18 cellular contexts compared by ENCODE assay signal in genomic region chr1:245043617-245043952, GRCh38.
DNase-seq lines count a peak whose midpoint lies in the region; ATAC-seq and TF ChIP-seq lines count a peak whose summit lies in the region.
"Had no signal": no experiment of that assay in that cellular context is flagged by ENCODE, and none has a peak within 500 bp of the region (broad histone marks: within the 10 kb centered on the region; RNA-seq: fewer than 3 reads in every experiment).

No MANE protein-coding gene starts in this region.

- no peak for TF ChIP-seq POLR2A in breast epithelium (IDR thresholded peaks at IDR 0.05)

- H3K4me3 ChIP-seq in cardiac muscle cell (no peak overlapping the region), right cardiac atrium (ENCODE audit: low read length) (no peak overlapping the region), breast epithelium (no peak overlapping the region)
- H3K4me3 ChIP-seq: GM23248, Peyer's patch, SJSA1 had no signal

- ATAC-seq in right cardiac atrium: peak in 1 of 2 donors; percentile 40
- ATAC-seq in HG03442 (IDR thresholded peaks at IDR 0.05; ENCODE audit: unreplicated experiment): no peak

- H3K4me1 ChIP-seq in cardiac muscle cell (ENCODE audit: low read depth) (peaks cover 33% of the 10 kb centered on the region), right cardiac atrium (ENCODE audit: control insufficient read depth, insufficient read depth, low read length) (no peaks in the 10 kb centered on the region), breast epithelium (no peaks in the 10 kb centered on the region)

- 65% methylated on average over 6 of the region's 6 CpGs for WGBS in right cardiac atrium

- H3K9me3 ChIP-seq in cardiac muscle cell (ENCODE audit: low read depth): no peaks in the 10 kb centered on the region
- no peaks in the 10 kb centered on the region for H3K9me3 ChIP-seq in right cardiac atrium (ENCODE audit: control insufficient read depth, low read length)
- no peaks in the 10 kb centered on the region for H3K9me3 ChIP-seq in breast epithelium
- H3K9me3 ChIP-seq: Peyer's patch, SJSA1 had no signal

- intact Hi-C loops in right cardiac atrium (cut with DNase I): loop anchor here (5.0 to 10.0 kb wide), 7 partner anchors 69 to 439 kb away; partner anchors contain the start of genes HNRNPU (in 2 of the 4) and COX20 (in 1 of the 4)
- intact Hi-C loops in breast epithelium (cut with DNase I; ENCODE audit: low total_unique reads): no loop called here

- no peaks in the 10 kb centered on the region for H3K27me3 ChIP-seq in cardiac muscle cell
- no peaks in the 10 kb centered on the region for H3K27me3 ChIP-seq in right cardiac atrium (ENCODE audit: control insufficient read depth, insufficient read depth)
- no peaks in the 10 kb centered on the region for H3K27me3 ChIP-seq in breast epithelium
- H3K27me3 ChIP-seq: Peyer's patch, SJSA1 had no signal

- H3K36me3 ChIP-seq in cardiac muscle cell: no peaks in the 10 kb centered on the region
- no peaks in the 10 kb centered on the region for H3K36me3 ChIP-seq in breast epithelium
- H3K36me3 ChIP-seq: Peyer's patch, SJSA1 had no signal

- no peak for TF ChIP-seq CTCF in VCaP (conservative IDR thresholded peaks at IDR 0.05)
- no peak for TF ChIP-seq CTCF in cardiac muscle cell (IDR thresholded peaks at IDR 0.05; ENCODE audit: low read depth, low read length)
- TF ChIP-seq CTCF in breast epithelium (IDR thresholded peaks at IDR 0.05): no peak

- peak in 1 of 2 donors; percentile 19 for DNase-seq in cardiac muscle cell (ENCODE audit: low read depth in 1 of 2, low spot score in 1 of 2)
- DNase-seq in right cardiac atrium: peak in 1 of 3 donors; percentile 59
- no peak for DNase-seq in Ammon's horn (ENCODE audit: low spot score)
- no peak for DNase-seq in breast epithelium (ENCODE audit: low spot score in 2 of 2)
- no peak for DNase-seq in dedifferentiated amniotic fluid mesenchymal stem cell (ENCODE audit: extremely low spot score)
- DNase-seq: CD4-positive, CD25-positive, alpha-beta regulatory T cell; EL; GM23248; HCEC 1CT; Kasumi-1; NCI-H1417 treated with DMSO at 0.1 percent for 48 hours; NCI-H187; NCI-H446; NCI-H526; Peyer's patch had no signal

- peak overlapping the region; percentile 59 for H3K27ac ChIP-seq in VCaP
- peak overlapping the region; percentile 80 for H3K27ac ChIP-seq in cardiac muscle cell
- H3K27ac ChIP-seq in right cardiac atrium (ENCODE audit: low read length): peak overlapping the region; percentile 36
- H3K27ac ChIP-seq in breast epithelium: no peak overlapping the region
- H3K27ac ChIP-seq: GM23248, Peyer's patch, SJSA1 had no signal

Comparison
In these comparisons a context has a peak if more than half of its experiments do, and no peak if none do; other contexts are left out.
1. H3K27ac ChIP-seq: peak in VCaP (single experiment), cardiac muscle cell (single experiment) and right cardiac atrium (single experiment); none in breast epithelium (0 of 2).